ENCODE assay signal across 26 cellular contexts in the genomic region with DNA sequence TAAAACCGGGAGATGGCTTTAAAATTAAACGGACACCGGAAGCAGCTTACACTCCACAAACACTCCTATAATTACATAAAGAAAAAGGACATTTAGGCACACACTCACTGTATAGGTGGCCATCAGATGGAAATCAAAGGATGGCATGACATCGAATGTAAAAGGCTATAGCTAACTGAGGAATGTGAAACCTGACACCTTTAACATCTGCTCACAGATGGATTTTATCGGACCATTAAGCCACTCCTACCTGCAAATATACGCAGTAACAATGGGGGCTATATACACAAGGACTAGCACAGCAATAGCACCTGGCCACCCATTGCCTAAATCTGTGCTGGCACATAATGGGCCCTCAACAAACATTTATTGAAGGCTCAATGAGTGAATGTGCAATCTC. TPM values are rescaled to one million over a fixed set of nuclear protein-coding genes. Genes with fewer than 3 reads are reported as not detected.
DNase-seq lines count a peak whose midpoint lies in the region; ATAC-seq and TF ChIP-seq lines count a peak whose summit lies in the region.
"Had no signal": no experiment of that assay in that cellular context is flagged by ENCODE, and none has a peak within 500 bp of the region (broad histone marks: within the 10 kb centered on the region; RNA-seq: fewer than 3 reads in every experiment).

No MANE protein-coding gene starts in this region.

- no peaks in the 10 kb centered on the region for H3K9me3 Mint-ChIP-seq in neural crest cell
- H3K9me3 Mint-ChIP-seq: activated naive CD8-positive, alpha-beta T cell treated with anti-CD3 and anti-CD28 coated beads, Interleukin-2, amount 10 ng/mL, durations not matched to agents 7 days and 5 days; CD8-positive, alpha-beta memory T cell had no signal

- H3K27me3 ChIP-seq in upper lobe of right lung: no peaks in the 10 kb centered on the region
- H3K27me3 ChIP-seq in esophagus muscularis mucosa: peaks cover 0 to 5% (median 0%) of the 10 kb centered on the region in 4 donors
- H3K27me3 ChIP-seq: BE2C, foreskin keratinocyte, pancreas, thyroid gland had no signal

- DNase-seq in NCI-H2029 (lab: John Stamatoyannopoulos, UW) (peak; percentile 16), NCI-H2029 treated with DMSO at 0.1 percent for 48 hours (lab: John Stamatoyannopoulos, UW) (no peak), NCI-H2081 treated with DMSO at 0.1 percent for 48 hours (lab: John Stamatoyannopoulos, UW) (peak; percentile 11), NCI-H748 (lab: John Stamatoyannopoulos, UW; ENCODE audit: unreplicated experiment) (peak; percentile 95), neural crest cell (ENCODE audit: low read depth, low spot score) (no peak), upper lobe of right lung (no peak), esophagus muscularis mucosa (ENCODE audit: extremely low spot score) (no peak)
- DNase-seq: activated CD4-positive, alpha-beta T cell treated with anti-CD3 and anti-CD28 coated beads for 36 hours; activated CD8-positive, alpha-beta memory T cell treated with anti-CD3 and anti-CD28 coated beads for 24 hours; activated effector memory CD4-positive, alpha-beta T cell treated with anti-CD3 and anti-CD28 coated beads, Interleukin-2, amount 50 U/mL, for 16 hours; activated naive CD8-positive, alpha-beta T cell treated with anti-CD3 and anti-CD28 coated beads, Interleukin-2, amount 10 ng/mL, durations not matched to agents 7 days and 5 days; BE2C; CD8-positive, alpha-beta memory T cell; DND-41; foreskin keratinocyte; MM.1S; NCI-H1930; pancreas; SK-N-SH; small intestine; stomach; thyroid gland had no signal

- H3K9me3 ChIP-seq in upper lobe of right lung (no peaks in the 10 kb centered on the region), esophagus muscularis mucosa (no peaks in the 10 kb centered on the region)
- H3K9me3 ChIP-seq: BE2C, pancreas, SK-N-SH, stomach, thyroid gland had no signal

- no peak for TF ChIP-seq EP300 in esophagus muscularis mucosa (IDR thresholded peaks at IDR 0.05)

- no peak for ATAC-seq in upper lobe of right lung
- ATAC-seq in GM21825 (IDR thresholded peaks at IDR 0.05; ENCODE audit: unreplicated experiment): no peak
- ATAC-seq: activated CD4-positive, alpha-beta T cell treated with anti-CD3 and anti-CD28 coated beads for 36 hours; foreskin keratinocyte; pancreas had no signal

- H3K36me3 Mint-ChIP-seq in neural crest cell (ENCODE audit: low read depth): no peaks in the 10 kb centered on the region
- H3K36me3 Mint-ChIP-seq: activated naive CD8-positive, alpha-beta T cell treated with anti-CD3 and anti-CD28 coated beads, Interleukin-2, amount 10 ng/mL, durations not matched to agents 7 days and 5 days; CD8-positive, alpha-beta memory T cell had no signal

- no peak overlapping the region for H3K4me3 Mint-ChIP-seq in neural crest cell
- H3K4me3 Mint-ChIP-seq: activated CD4-positive, alpha-beta T cell treated with anti-CD3 and anti-CD28 coated beads for 36 hours; activated naive CD8-positive, alpha-beta T cell treated with anti-CD3 and anti-CD28 coated beads, Interleukin-2, amount 10 ng/mL, durations not matched to agents 7 days and 5 days; CD8-positive, alpha-beta memory T cell had no signal

- TF ChIP-seq POLR2A in esophagus muscularis mucosa (IDR thresholded peaks at IDR 0.05; ENCODE audit: low read depth): no peak

- no peak overlapping the region for H3K27ac ChIP-seq in upper lobe of right lung
- no peak overlapping the region for H3K27ac ChIP-seq in esophagus muscularis mucosa (replicated peaks in 1 of 4)
- H3K27ac ChIP-seq: coronary artery, foreskin keratinocyte, KMS-11, pancreas, RWPE1, stomach, thyroid gland had no signal

- H3K4me1 Mint-ChIP-seq in neural crest cell: no peaks in the 10 kb centered on the region

- peaks cover 18% of the 10 kb centered on the region for H3K27me3 Mint-ChIP-seq in neural crest cell (ENCODE audit: low read depth)
- H3K27me3 Mint-ChIP-seq: activated CD4-positive, alpha-beta T cell treated with anti-CD3 and anti-CD28 coated beads for 36 hours had no signal

- intact Hi-C loops in upper lobe of right lung (cut with DNase I) (no loop called here), esophagus muscularis mucosa (cut with DNase I) (loop anchor here (10.0 kb wide), 1 partner anchor 441 kb away; no protein-coding TSS in a partner anchor)

- H3K4me1 ChIP-seq in upper lobe of right lung (no peaks in the 10 kb centered on the region), esophagus muscularis mucosa (peaks cover 0 to 1% (median 0%) of the 10 kb centered on the region in 4 donors)
- H3K4me1 ChIP-seq: BE2C, foreskin keratinocyte, pancreas, thyroid gland had no signal

- WGBS in esophagus muscularis mucosa: 46% methylated on average over 6 of the region's 6 CpGs

- H3K4me3 ChIP-seq in upper lobe of right lung (no peak overlapping the region), esophagus muscularis mucosa (no peak overlapping the region)
- H3K4me3 ChIP-seq: coronary artery, pancreas, stomach, thyroid gland had no signal

- no peaks in the 10 kb centered on the region for H3K36me3 ChIP-seq in upper lobe of right lung
- no peaks in the 10 kb centered on the region for H3K36me3 ChIP-seq in esophagus muscularis mucosa
- H3K36me3 ChIP-seq: BE2C, pancreas, stomach, thyroid gland had no signal

- TF ChIP-seq CTCF in neural crest cell (conservative IDR thresholded peaks at IDR 0.05): no peak
- TF ChIP-seq CTCF in upper lobe of right lung (IDR thresholded peaks at IDR 0.05): no peak
- no peak for TF ChIP-seq CTCF in esophagus muscularis mucosa (IDR thresholded peaks at IDR 0.05)

- H3K27ac Mint-ChIP-seq in neural crest cell (ENCODE audit: unreplicated experiment): peak overlapping the region; percentile 15
- H3K27ac Mint-ChIP-seq: activated CD4-positive, alpha-beta T cell treated with anti-CD3 and anti-CD28 coated beads for 36 hours; activated naive CD8-positive, alpha-beta T cell treated with anti-CD3 and anti-CD28 coated beads, Interleukin-2, amount 10 ng/mL, durations not matched to agents 7 days and 5 days; CD8-positive, alpha-beta memory T cell had no signal

RNA-seq across cellular contexts. Expression of a gene that starts 14.5 kb away (rescaled TPM):
- total RNA-seq in neural crest cell (29.6 and 29.7 TPM in 2 replicates), upper lobe of right lung (27.6 TPM), esophagus muscularis mucosa (10 to 100 TPM; 31.6 to 45.7 (median 39.0) TPM)

RNA-seq across cellular contexts. Expression of a gene that starts 48.4 kb away (rescaled TPM):
- total RNA-seq in neural crest cell (60.9 and 62.0 TPM in 2 replicates), upper lobe of right lung (60.2 TPM), esophagus muscularis mucosa (10 to 100 TPM; 17.6 to 32.3 (median 23.6) TPM)

Comparison
In these comparisons a context has a peak if more than half of its experiments do, and no peak if none do; other contexts are left out.
1. DNase-seq: peak in NCI-H2029 (single experiment), NCI-H2081 treated with DMSO at 0.1 percent for 48 hours (single experiment) and NCI-H748 (single experiment); none in NCI-H2029 treated with DMSO at 0.1 percent for 48 hours (single experiment), neural crest cell (single experiment), upper lobe of right lung (single experiment) and esophagus muscularis mucosa (single experiment).